9 cellular contexts compared by ENCODE assay signal in the genomic region with DNA sequence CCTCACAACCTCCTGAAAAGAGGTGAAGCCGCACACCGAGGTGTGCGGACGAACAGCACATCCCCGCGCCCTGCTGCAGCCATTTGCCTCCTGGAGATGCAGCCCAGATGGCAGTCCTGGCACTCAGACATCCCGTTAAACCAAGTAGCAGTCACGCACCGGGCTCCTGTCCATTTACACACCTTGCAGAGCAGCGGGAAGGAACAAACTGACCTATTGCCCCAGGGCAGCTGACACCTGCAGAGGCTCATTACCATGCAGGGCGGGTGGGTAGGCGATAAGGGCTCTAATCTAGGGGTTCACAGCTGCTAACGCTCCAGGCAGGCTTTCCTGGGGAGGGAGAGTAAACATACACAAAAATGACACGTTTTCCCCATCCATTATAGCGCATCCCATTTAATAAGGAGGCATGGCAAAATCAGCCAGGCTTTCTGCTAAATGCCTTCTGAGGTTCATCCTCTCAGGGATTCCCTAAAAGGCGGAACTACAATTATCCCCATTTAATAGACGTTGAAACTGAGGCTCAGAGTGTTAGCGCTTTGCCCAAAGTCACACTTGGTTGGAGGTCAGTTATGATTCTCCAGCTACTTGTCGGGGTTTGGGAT. TPM values are rescaled to one million over a fixed set of nuclear protein-coding genes. Genes with fewer than 3 reads are reported as not detected.
A peak's percentile ranks its signal among the peaks of the same experiment; 100 is the strongest.
DNase-seq lines count a peak whose midpoint lies in the region; ATAC-seq and TF ChIP-seq lines count a peak whose summit lies in the region.
"Had no signal": no experiment of that assay in that cellular context is flagged by ENCODE, and none has a peak within 500 bp of the region (broad histone marks: within the 10 kb centered on the region; RNA-seq: fewer than 3 reads in every experiment).

No MANE protein-coding gene starts in this region.

- H3K4me1 ChIP-seq in body of pancreas, result peaks cover 61% of the 10 kb centered on the region
- peaks cover 56 to 74% (median 71%) of the 10 kb centered on the region in 4 donors for H3K4me1 ChIP-seq in upper lobe of left lung

- H3K27ac Mint-ChIP-seq in Calu3 (ENCODE audit: unreplicated experiment), result peak overlapping the region; percentile 77

- H3K4me3 ChIP-seq in body of pancreas (no peak overlapping the region), lower leg skin (ENCODE audit: low read depth, poor library complexity, severe bottlenecking) (peak overlapping the region; percentile 6), upper lobe of left lung (peak overlapping the region; percentile 35 to 93 (median 86))

- ATAC-seq in body of pancreas (no peak), upper lobe of left lung (ENCODE audit: low FRiP score in 2 of 2) (no peak), HG02588 (IDR thresholded peaks at IDR 0.05; ENCODE audit: unreplicated experiment) (no peak)

- TSS peak; percentile 95 for BruUV-seq in Calu3 (replicated peaks; lab: Mats Ljungman, UMichigan)

- 20 to 36% methylated on average over 7 to 19 of the region's 19 CpGs for whole genome bisulfite sequencing in body of pancreas, 2 donors
- 18 to 19% methylated on average over 11 to 19 of the region's 19 CpGs for WGBS in lower leg skin, 2 donors
- WGBS in upper lobe of left lung, 2 donors, result 33 to 43% methylated on average over 6 to 18 of the region's 19 CpGs

- no peaks in the 10 kb centered on the region for H3K36me3 ChIP-seq in body of pancreas (replicated peaks in 1 of 2; ENCODE audit: insufficient read depth in 1 of 2, low read depth in 2 of 2)
- H3K36me3 ChIP-seq in upper lobe of left lung, result peaks cover 0 to 24% (median 10%) of the 10 kb centered on the region in 4 donors

- intact Hi-C loops in Calu3 (cut with micrococcal nuclease; ENCODE audit: unreplicated experiment), result no loop called here
- intact Hi-C loops in body of pancreas (cut with DNase I), result no loop called here
- intact Hi-C loops in lower leg skin (cut with DNase I; ENCODE audit: low total_unique reads), result loop anchor here (5.0 kb wide), 1 partner anchor 37 kb away; a partner anchor contains a TSS

- TF ChIP-seq EP300 in upper lobe of left lung (IDR thresholded peaks at IDR 0.05), result no peak

- no peaks in the 10 kb centered on the region for H3K9me3 Mint-ChIP-seq in Calu3 (ENCODE audit: low read depth, unreplicated experiment)

- DNase-seq in Calu3 (no peak), M059J (ENCODE audit: low read depth) (peak; percentile 50), body of pancreas (peak; percentile 62 to 85 (median 79)), lower leg skin (ENCODE audit: low spot score in 2 of 2) (no peak), upper lobe of left lung (peak; percentile 60 to 69), AG08396 (ENCODE audit: low spot score) (no peak), NCI-H526 (lab: John Stamatoyannopoulos, UW) (no peak)

- CTCF ChIA-PET in Calu3 (lab: Charles Lee), result interaction anchor here (0.6 to 1.5 kb wide), 3 partner anchors 13 to 24 kb away, joined by 3 to 4 read pairs (median 3); no protein-coding TSS in a partner anchor

- H3K27me3 ChIP-seq in body of pancreas (no peaks in the 10 kb centered on the region), upper lobe of left lung (no peaks in the 10 kb centered on the region)

- TF ChIP-seq POLR2A in body of pancreas (IDR thresholded peaks at IDR 0.05), result peak in 1 of 3 donors; percentile 21
- TF ChIP-seq POLR2A in lower leg skin (IDR thresholded peaks at IDR 0.05), result no peak
- TF ChIP-seq POLR2A in upper lobe of left lung (IDR thresholded peaks at IDR 0.05), result peak in 1 of 4 donors; percentile 11

- TF ChIP-seq CTCF in Calu3 (IDR thresholded peaks at IDR 0.05; ENCODE audit: unreplicated experiment) (no peak), body of pancreas (IDR thresholded peaks at IDR 0.05) (no peak), lower leg skin (IDR thresholded peaks at IDR 0.05) (no peak), upper lobe of left lung (IDR thresholded peaks at IDR 0.05) (no peak)

- H3K27ac ChIP-seq in body of pancreas (peak overlapping the region; percentile 72 to 94 (median 86)), upper lobe of left lung (peak overlapping the region; percentile 93 to 98 (median 94))

- peak overlapping the region; percentile 79 for H3K4me3 Mint-ChIP-seq in Calu3 (ENCODE audit: low read depth, unreplicated experiment)

- H3K4me1 Mint-ChIP-seq in Calu3 (ENCODE audit: low read depth, unreplicated experiment), result peaks cover 43% of the 10 kb centered on the region

- H3K9me3 ChIP-seq in body of pancreas, result no peaks in the 10 kb centered on the region
- no peaks in the 10 kb centered on the region for H3K9me3 ChIP-seq in upper lobe of left lung

- peaks cover 95% of the 10 kb centered on the region for H3K36me3 Mint-ChIP-seq in Calu3 (ENCODE audit: insufficient read depth, unreplicated experiment)

- H3K27me3 Mint-ChIP-seq in Calu3 (ENCODE audit: unreplicated experiment), result no peaks in the 10 kb centered on the region

RNA-seq across cellular contexts. Expression of a gene that starts 0.8 kb away (rescaled TPM):
- total RNA-seq in Calu3 (2022) (73.7 and 81.0 TPM in 2 replicates), body of pancreas (10 to 100 TPM; 35.0 to 76.1 TPM), lower leg skin (10 to 100 TPM; 40.5 to 71.0 (median 57.3) TPM), upper lobe of left lung (100 to 1,000 TPM in 4 of 6 donors, 10 to 100 TPM in 2; 70.4 to 220 (median 133) TPM)
- 2.0 and 9.3 TPM in 2 replicates for total RNA-seq in M059J (2014; rRNA removed; shearing (Covaris generic))

RNA-seq across cellular contexts. Expression of a gene that starts 2.7 kb away (rescaled TPM):
- total RNA-seq in Calu3 (2022), result 29.8 and 30.6 TPM in 2 replicates
- 35.4 and 40.0 TPM in 2 replicates for total RNA-seq in M059J (2014; rRNA removed; shearing (Covaris generic))
- 100 to 1,000 TPM in 1 of 2 donors, 10 to 100 TPM in 1; 44.8 to 116 TPM for total RNA-seq in body of pancreas
- 10 to 100 TPM; 57.8 to 73.3 (median 61.2) TPM for total RNA-seq in lower leg skin
- 10 to 100 TPM; 27.9 to 65.8 (median 45.3) TPM for total RNA-seq in upper lobe of left lung

RNA-seq across cellular contexts. Expression of a gene that starts 4.8 kb away (rescaled TPM):
- 40.7 and 45.3 TPM in 2 replicates for total RNA-seq in Calu3 (2022)
- 106 and 116 TPM in 2 replicates for total RNA-seq in M059J (2014; rRNA removed; shearing (Covaris generic))
- 10 to 100 TPM; 39.2 to 66.9 TPM for total RNA-seq in body of pancreas
- 10 to 100 TPM; 41.9 to 62.9 (median 50.6) TPM for total RNA-seq in lower leg skin
- 10 to 100 TPM; 22.6 to 60.7 (median 39.7) TPM for total RNA-seq in upper lobe of left lung

RNA-seq across cellular contexts. Expression of a gene that starts 16.9 kb away (rescaled TPM):
- total RNA-seq in Calu3 (2022) (166 and 169 TPM in 2 replicates), body of pancreas (100 to 1,000 TPM; 131 to 330 TPM), lower leg skin (100 to 1,000 TPM in 2 of 4 donors, 10 to 100 TPM in 2; 71.9 to 113 (median 100) TPM), upper lobe of left lung (100 to 1,000 TPM in 5 of 6 donors, 10 to 100 TPM in 1; 99.9 to 479 (median 131) TPM)
- 15.1 and 27.3 TPM in 2 replicates for total RNA-seq in M059J (2014; rRNA removed; shearing (Covaris generic))

RNA-seq across cellular contexts. Expression of a gene that starts 20.5 kb away (rescaled TPM):
- total RNA-seq in Calu3 (2022), result 1.2 and 1.4 TPM in 2 replicates
- 0.52 TPM in 1 of 2 replicates, not detected in the other for total RNA-seq in M059J (2014; rRNA removed; shearing (Covaris generic))
- 1 to 10 TPM in 1 of 2 donors, under 1 TPM in 1; 0.66 to 1.0 TPM for total RNA-seq in body of pancreas
- 100 to 1,000 TPM; 168 to 197 (median 184) TPM for total RNA-seq in lower leg skin
- total RNA-seq in upper lobe of left lung, result 1 to 10 TPM in 4 of 6 donors, under 1 TPM in 1, not detected in 1; 0.59 to 3.7 (median 1.7) TPM
- total RNA-seq: RPMI7951 had no signal

Comparison
In these comparisons a context has a peak if more than half of its experiments do, and no peak if none do; other contexts are left out.
1. DNase-seq: peak in M059J (single experiment), body of pancreas (4 of 4) and upper lobe of left lung (2 of 2); none in Calu3 (single experiment), lower leg skin (0 of 2), AG08396 (single experiment) and NCI-H526 (0 of 2).
2. H3K4me3 ChIP-seq: peak in lower leg skin (single experiment) and upper lobe of left lung (4 of 4); none in body of pancreas (0 of 2).